1 cellular context compared by ENCODE assay signal in genomic region chr17:10082795-10083194, GRCh38.
TF ChIP-seq lines count a peak whose summit lies in the region.

No MANE protein-coding gene starts in this region.

TF ChIP-seq in A549, 52 proteins besides CTCF, POLR2A, EP300 and RAD21 (continued from another document):
- TF ChIP-seq CHD2 (IDR thresholded peaks at IDR 0.05; ENCODE audit: low read length, partially characterized antibody) (no peak), RCOR1 (IDR thresholded peaks at IDR 0.05; ENCODE audit: low read depth, low read length) (no peak), HES2 (IDR thresholded peaks at IDR 0.05) (no peak), NPAS2 (CRISPR knock-in tag; IDR thresholded peaks at IDR 0.05; ENCODE audit: borderline replicate concordance) (no peak), KDM1A (IDR thresholded peaks at IDR 0.05; ENCODE audit: low read depth) (no peak), BHLHE40 (IDR thresholded peaks at IDR 0.05; ENCODE audit: low read depth, low read length) (no peak), BCL3 (IDR thresholded peaks at IDR 0.05) (no peak), CEBPB (IDR thresholded peaks at IDR 0.05) (no peak), EHF (CRISPR knock-in tag; IDR thresholded peaks at IDR 0.05) (no peak), E2F6 (IDR thresholded peaks at IDR 0.05; ENCODE audit: borderline replicate concordance, low read depth) (no peak), ZSCAN20 (CRISPR knock-in tag; IDR thresholded peaks at IDR 0.05) (no peak)
